ENCODE assay signal across 22 cellular contexts in the genomic region with DNA sequence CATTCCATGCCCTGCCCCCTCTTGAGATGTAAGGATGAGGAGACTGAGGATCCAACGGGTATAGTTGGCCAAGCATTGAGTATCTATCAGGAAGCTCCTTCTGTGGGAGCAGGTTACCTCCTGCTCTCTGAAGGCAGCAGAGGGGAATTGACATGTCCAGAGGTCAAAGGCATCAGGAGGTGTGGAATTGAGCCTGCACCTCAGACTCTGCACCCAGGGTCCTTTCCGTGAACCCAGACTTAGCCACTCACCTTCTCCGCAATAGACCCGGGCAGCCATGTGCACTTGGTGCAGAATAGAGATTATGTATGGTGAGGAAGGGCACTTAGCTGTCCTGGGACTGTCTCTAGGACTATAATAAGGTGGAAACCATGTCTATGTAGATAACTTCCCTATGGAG.
DNase-seq lines count a peak whose midpoint lies in the region; ATAC-seq and TF ChIP-seq lines count a peak whose summit lies in the region.
"Had no signal": no experiment of that assay in that cellular context is flagged by ENCODE, and none has a peak within 500 bp of the region (broad histone marks: within the 10 kb centered on the region; RNA-seq: fewer than 3 reads in every experiment).

No MANE protein-coding gene starts in this region.

- ATAC-seq in HG03469 (IDR thresholded peaks at IDR 0.05; ENCODE audit: unreplicated experiment): no peak
- ATAC-seq: A549 had no signal

- no peak overlapping the region for H2BK5ac ChIP-seq in trophoblast cell (ENCODE audit: low read depth, low read length, poor library complexity)

- WGBS in esophagus muscularis mucosa: 96% methylated on average over 4 of the region's 4 CpGs
- no CpG with 5 or more reads among the region's 4 CpGs for WGBS in trophoblast cell (ENCODE audit: extremely low coverage, insufficient coverage, insufficient read length)

- H4K8ac ChIP-seq in trophoblast cell (ENCODE audit: low read depth, low read length): no peak overlapping the region

- no peak overlapping the region for H3K4me2 ChIP-seq in trophoblast cell (ENCODE audit: low read length)
- H3K4me2 ChIP-seq: A549 had no signal

- no peak overlapping the region for H3K14ac ChIP-seq in trophoblast cell (ENCODE audit: low read length)

- no peak overlapping the region for H2BK120ac ChIP-seq in trophoblast cell (ENCODE audit: insufficient read depth, low read length, poor library complexity)

- H4K91ac ChIP-seq in trophoblast cell (ENCODE audit: low read depth, low read length): no peak overlapping the region

- H3K27ac ChIP-seq in SJCRH30: peak overlapping the region; percentile 98
- H3K27ac ChIP-seq in esophagus muscularis mucosa (replicated peaks in 1 of 4): no peak overlapping the region
- no peak overlapping the region for H3K27ac ChIP-seq in trophoblast cell (ENCODE audit: low read depth, low read length)
- H3K27ac ChIP-seq in vagina: peak overlapping the region; percentile 70

- H3K4me3 ChIP-seq in SJCRH30 (peak overlapping the region; percentile 44; the same call in 1 of the 2 replicates), esophagus muscularis mucosa (no peak overlapping the region), trophoblast cell (ENCODE audit: low read depth, low read length) (no peak overlapping the region), vagina (no peak overlapping the region)
- H3K4me3 ChIP-seq: A549; BLaER1 treated with 17β-estradiol and CSF1 and Interleukin-3, amounts not matched to agents 10 nM and 100 nM had no signal

- peak overlapping the region; percentile 23 for H2AK5ac ChIP-seq in trophoblast cell (ENCODE audit: low read length)

- no peak overlapping the region for H3K4ac ChIP-seq in trophoblast cell (ENCODE audit: low read depth, low read length)

- no peak for TF ChIP-seq EP300 in esophagus muscularis mucosa (IDR thresholded peaks at IDR 0.05)

- H3K27me3 ChIP-seq in SJCRH30 (no peaks in the 10 kb centered on the region), esophagus muscularis mucosa (no peaks in the 10 kb centered on the region), trophoblast cell (ENCODE audit: insufficient read depth, low read length) (no peaks in the 10 kb centered on the region), vagina (no peaks in the 10 kb centered on the region)
- H3K27me3 ChIP-seq: BE2C; BLaER1 treated with 17β-estradiol and CSF1 and Interleukin-3, amounts not matched to agents 10 nM and 100 nM had no signal

- no peak for DNase-seq in SJCRH30
- peak; percentile 78 for DNase-seq in esophagus muscularis mucosa (ENCODE audit: extremely low spot score)
- no peak for DNase-seq in trophoblast cell
- DNase-seq in vagina (ENCODE audit: extremely low spot score in 2 of 2): peak in 1 of 2 donors; percentile 28
- DNase-seq in DMS153 (lab: John Stamatoyannopoulos, UW): no peak
- no peak for DNase-seq in NK-92 (lab: John Stamatoyannopoulos, UW; ENCODE audit: unreplicated experiment)
- DNase-seq: 8988T; ACHN; AML-193; BE2C; CD4-positive, alpha-beta T cell; CD8-positive, alpha-beta memory T cell; DMS 273 treated with DMSO at 0.1 percent for 48 hours; DMS53; DMS79 treated with DMSO at 0.1 percent for 48 hours; GF-D8; GOT3; H7; HCEC 1CT had no signal

- intact Hi-C loops in esophagus muscularis mucosa (cut with DNase I) (no loop called here), vagina (cut with DNase I) (no loop called here)

- H4K12ac ChIP-seq in trophoblast cell (ENCODE audit: low read depth, low read length): no peak overlapping the region

- no peaks in the 10 kb centered on the region for H3K79me1 ChIP-seq in trophoblast cell (ENCODE audit: low read length)

- H3K18ac ChIP-seq in trophoblast cell (ENCODE audit: low read length): peak overlapping the region; percentile 23

- TF ChIP-seq CTCF in esophagus muscularis mucosa (IDR thresholded peaks at IDR 0.05): no peak
- TF ChIP-seq CTCF in vagina (IDR thresholded peaks at IDR 0.05): no peak

- H3K23ac ChIP-seq in trophoblast cell (ENCODE audit: low read length): no peak overlapping the region

- H3K79me2 ChIP-seq in trophoblast cell (ENCODE audit: control insufficient read depth, insufficient read depth, low read length, poor library complexity): peaks cover 4% of the 10 kb centered on the region

- TF ChIP-seq POLR2A in esophagus muscularis mucosa (IDR thresholded peaks at IDR 0.05; ENCODE audit: low read depth): no peak
- TF ChIP-seq POLR2A in vagina (IDR thresholded peaks at IDR 0.05): no peak

- H3K36me3 ChIP-seq in SJCRH30 (no peaks in the 10 kb centered on the region), esophagus muscularis mucosa (no peaks in the 10 kb centered on the region), trophoblast cell (ENCODE audit: control insufficient read depth in 1 of 2, insufficient read depth in 2 of 2, low read length in 2 of 2) (peaks cover 0 to 3% of the 10 kb centered on the region in 2 experiments), vagina (no peaks in the 10 kb centered on the region)
- H3K36me3 ChIP-seq: BE2C; BLaER1 treated with 17β-estradiol and CSF1 and Interleukin-3, amounts not matched to agents 10 nM and 100 nM had no signal

- no peak overlapping the region for H2AFZ ChIP-seq in trophoblast cell (ENCODE audit: insufficient read depth, low read length, poor library complexity)

- H2BK12ac ChIP-seq in trophoblast cell (ENCODE audit: low read length): peak overlapping the region; percentile 2

- H3K9me3 ChIP-seq in SJCRH30 (replicated peaks): no peaks in the 10 kb centered on the region
- no peaks in the 10 kb centered on the region for H3K9me3 ChIP-seq in esophagus muscularis mucosa
- H3K9me3 ChIP-seq in trophoblast cell (ENCODE audit: insufficient read depth, low read depth, low read length): no peaks in the 10 kb centered on the region
- H3K9me3 ChIP-seq in vagina: no peaks in the 10 kb centered on the region
- H3K9me3 ChIP-seq: A549; BE2C; BLaER1 treated with 17β-estradiol and CSF1 and Interleukin-3, amounts not matched to agents 10 nM and 100 nM had no signal

- no peak overlapping the region for H3K9ac ChIP-seq in trophoblast cell (ENCODE audit: low read length)
- H3K9ac ChIP-seq: BLaER1 treated with 17β-estradiol and CSF1 and Interleukin-3, amounts not matched to agents 10 nM and 100 nM had no signal

- H3K4me1 ChIP-seq in SJCRH30: peaks cover 43% of the 10 kb centered on the region
- peaks cover 0 to 9% (median 0%) of the 10 kb centered on the region in 4 donors for H3K4me1 ChIP-seq in esophagus muscularis mucosa
- peaks cover 0 to 3% of the 10 kb centered on the region in 2 experiments for H3K4me1 ChIP-seq in trophoblast cell (ENCODE audit: control insufficient read depth in 1 of 2, insufficient read depth in 2 of 2, low read length in 2 of 2)
- H3K4me1 ChIP-seq in vagina: peaks cover 14% of the 10 kb centered on the region

Comparison
In these comparisons a context has a peak if more than half of its experiments do, and no peak if none do; other contexts are left out.
1. H3K27ac ChIP-seq: peak in SJCRH30 (single experiment) and vagina (single experiment); none in esophagus muscularis mucosa (0 of 4) and trophoblast cell (single experiment).